In the genomic region with DNA sequence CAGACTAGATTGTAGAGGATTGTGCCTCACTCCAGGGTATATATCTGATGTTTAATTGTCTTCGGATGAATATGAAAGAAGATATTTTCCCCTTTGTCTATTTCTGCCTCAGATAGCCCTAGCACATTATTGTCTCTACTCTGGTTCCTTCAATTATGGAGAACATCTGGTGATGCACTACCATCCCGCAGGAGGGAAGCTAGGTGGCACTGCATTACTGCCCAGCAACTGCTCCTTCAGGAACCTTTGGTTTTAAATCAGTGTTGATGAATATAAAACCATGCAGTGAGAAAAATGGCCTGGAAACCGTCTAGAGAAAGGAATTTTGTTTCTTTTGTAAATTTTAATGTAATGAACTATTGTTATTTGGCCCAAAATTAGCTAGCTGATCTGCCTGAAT, we compare ENCODE assay signal across 10 cellular contexts.
DNase-seq lines count a peak whose midpoint lies in the region; FAIRE-seq and TF ChIP-seq lines count a peak whose summit lies in the region.
"Had no signal": no experiment of that assay in that cellular context is flagged by ENCODE, and none has a peak within 500 bp of the region (broad histone marks: within the 10 kb centered on the region; RNA-seq: fewer than 3 reads in every experiment).

No MANE protein-coding gene starts in this region.

- H3K79me2 ChIP-seq in H1 (ENCODE audit: control insufficient read depth in 1 of 2, insufficient read depth in 2 of 2, low read length in 2 of 2): no peaks in the 10 kb centered on the region

- H3K4me2 ChIP-seq in H1 (ENCODE audit: insufficient read depth in 1 of 2, low read depth in 2 of 2, low read length in 2 of 2): no peak overlapping the region

- POLR2A ChIA-PET in H1 (lab: Charles Lee; ENCODE audit: partially characterized antibody): no interaction called here

- whole genome bisulfite sequencing in H1 (ENCODE audit: extremely low coverage in 1 of 2, insufficient coverage in 1 of 2, insufficient read length in 1 of 2, insufficient replicate concordance in 2 of 2, low coverage in 1 of 2, low lambda C conversion rate in 2 of 2, missing lambda C conversion rate in 1 of 2), 2 experiments: 64% methylated on average over 3 of the region's 3 CpGs; no CpG with 5 or more reads in 1 of the 2 experiments

- H3K27me3 ChIP-seq in H1 (replicated peaks in 1 of 4; ENCODE audit: control insufficient read depth in 3 of 4, extremely low read depth in 1 of 4, insufficient read depth in 3 of 4, low read length in 3 of 4): no peaks in the 10 kb centered on the region

- no peak overlapping the region for H3K27ac ChIP-seq in H1 (ENCODE audit: low read depth, low read length)

- H4K5ac ChIP-seq in H1 (ENCODE audit: insufficient read length, low read depth, low read length): no peak overlapping the region

- H2BK120ac ChIP-seq in H1 (replicated peaks; ENCODE audit: low read depth, low read length): no peak overlapping the region

- H3K4me3 ChIP-seq in H1 (ENCODE audit: extremely low read depth in 1 of 4, insufficient read depth in 2 of 4, low read depth in 3 of 4, low read length in 4 of 4): no peak overlapping the region

- no peak overlapping the region for H2BK5ac ChIP-seq in H1 (ENCODE audit: low read depth, low read length)

- no peak overlapping the region for H3K14ac ChIP-seq in H1 (ENCODE audit: insufficient read length)

- H2BK20ac ChIP-seq in H1 (ENCODE audit: low read length): no peak overlapping the region

- H3K4ac ChIP-seq in H1 (replicated peaks; ENCODE audit: insufficient read length, low read depth, low read length): no peak overlapping the region

- peak; percentile 85 to 86 for TF ChIP-seq RAD21 in H1 (IDR thresholded peaks at IDR 0.05 in 1 of 2, conservative IDR thresholded peaks at IDR 0.05 in 1 of 2; ENCODE audit: low read depth in 2 of 2, low read length in 2 of 2)

- H4K8ac ChIP-seq in H1 (ENCODE audit: extremely low read depth, insufficient read depth, low read length): no peak overlapping the region

- no peak overlapping the region for H2AK5ac ChIP-seq in H1 (ENCODE audit: low read depth, low read length)

- no peak for TF ChIP-seq EP300 in H1 (IDR thresholded peaks at IDR 0.05; ENCODE audit: borderline replicate concordance in 1 of 2, low read depth in 2 of 2, low read length in 2 of 2)

- no peak for FAIRE-seq in H1 (lab: Jason Lieb, UNC)
- FAIRE-seq: A204.1 had no signal

- CTCF ChIA-PET in H1 (lab: Charles Lee; ENCODE audit: partially characterized antibody): interaction anchor here (0.7 to 3.8 kb wide), 12 partner anchors 10 to 806 kb away, joined by 3 to 12 read pairs (median 4); no protein-coding TSS in a partner anchor

- DNase-seq in DMS 273 (lab: John Stamatoyannopoulos, UW; ENCODE audit: unreplicated experiment): peak; percentile 62
- no peak for DNase-seq in DMS 273 treated with DMSO at 0.1 percent for 48 hours (lab: John Stamatoyannopoulos, UW)
- DNase-seq in MV-4-11 (lab: John Stamatoyannopoulos, UW): peak; percentile 60
- DNase-seq in H1 (ENCODE audit: low read depth in 1 of 2, low spot score in 2 of 2): no peak
- no peak for DNase-seq in neural crest cell (ENCODE audit: low read depth, low spot score)
- DNase-seq in NCI-H446 treated with DMSO at 0.1 percent for 48 hours (lab: John Stamatoyannopoulos, UW): no peak
- no peak for DNase-seq in DMS79 treated with DMSO at 0.1 percent for 48 hours (lab: John Stamatoyannopoulos, UW)
- DNase-seq in activated CD4-positive, alpha-beta T cell treated with anti-CD3 and anti-CD28 coated beads, Interleukin-2, amount 50 U/mL, for 1 hour: no peak

- H3K36me3 ChIP-seq in H1 (ENCODE audit: control insufficient read depth in 2 of 4, insufficient read depth in 4 of 4, low read length in 3 of 4): no peaks in the 10 kb centered on the region

- no peak for TF ChIP-seq POLR2A in H1 (IDR thresholded peaks at IDR 0.05; ENCODE audit: control extremely low read depth in 1 of 2, low read depth in 2 of 2, low read length in 2 of 2)

- H3K27me3 Mint-ChIP-seq in neural crest cell (ENCODE audit: low read depth): peaks cover 3% of the 10 kb centered on the region

- H3K9me3 Mint-ChIP-seq in neural crest cell: peaks cover 11% of the 10 kb centered on the region

- H3K27ac Mint-ChIP-seq in neural crest cell (ENCODE audit: unreplicated experiment): no peak overlapping the region
- H3K27ac Mint-ChIP-seq: naive thymus-derived CD8-positive, alpha-beta T cell had no signal

- H3K23me2 ChIP-seq in H1 (ENCODE audit: low read depth, low read length): no peaks in the 10 kb centered on the region; the same call in 1 of the 2 replicates

- no peak overlapping the region for H3K4me3 Mint-ChIP-seq in neural crest cell
- H3K4me3 Mint-ChIP-seq: naive thymus-derived CD8-positive, alpha-beta T cell had no signal

- H3K23ac ChIP-seq in H1 (ENCODE audit: insufficient read length): no peak overlapping the region

- TF ChIP-seq CTCF in H1 (IDR thresholded peaks at IDR 0.05; ENCODE audit: control extremely low read depth in 1 of 3, insufficient read depth in 1 of 3, low read depth in 1 of 3, low read length in 3 of 3) (peak; percentile 53 to 68 (median 66)), neural crest cell (conservative IDR thresholded peaks at IDR 0.05) (peak; percentile 36)

- no peak overlapping the region for H4K91ac ChIP-seq in H1 (replicated peaks; ENCODE audit: insufficient read length, low read length)

- no peaks in the 10 kb centered on the region for H3K4me1 ChIP-seq in H1 (replicated peaks in 1 of 4; ENCODE audit: control insufficient read depth in 3 of 4, insufficient read depth in 4 of 4, low read length in 3 of 4)

- peaks cover 7% of the 10 kb centered on the region for H3K36me3 Mint-ChIP-seq in neural crest cell (ENCODE audit: low read depth)

- H3K18ac ChIP-seq in H1 (ENCODE audit: extremely low read depth, low read length): no peak overlapping the region

- H4K20me1 ChIP-seq in H1 (replicated peaks in 1 of 2; ENCODE audit: control insufficient read depth in 1 of 2, insufficient read depth in 2 of 2, low read length in 2 of 2): no peaks in the 10 kb centered on the region

- no peaks in the 10 kb centered on the region for H3K4me1 Mint-ChIP-seq in neural crest cell
- H3K4me1 Mint-ChIP-seq: naive thymus-derived CD8-positive, alpha-beta T cell had no signal

- no peak overlapping the region for H2BK12ac ChIP-seq in H1 (ENCODE audit: low read depth, low read length)

- H2AFZ ChIP-seq in H1 (ENCODE audit: low read length): no peak overlapping the region

- no peak overlapping the region for H2BK15ac ChIP-seq in H1 (ENCODE audit: low read length)

- no peak overlapping the region for H3K9ac ChIP-seq in H1 (replicated peaks in 1 of 4; ENCODE audit: extremely low read depth in 1 of 4, low read depth in 3 of 4, low read length in 3 of 4)

- H3K79me1 ChIP-seq in H1 (ENCODE audit: low read depth, low read length): no peaks in the 10 kb centered on the region

- H3K56ac ChIP-seq in H1 (replicated peaks; ENCODE audit: insufficient read length, low read depth, low read length): no peak overlapping the region

- peaks cover 10 to 12% of the 10 kb centered on the region in 2 experiments for H3K9me3 ChIP-seq in H1 (ENCODE audit: insufficient read depth in 2 of 2, low read depth in 1 of 2, low read length in 1 of 2)

TF ChIP-seq in H1, 55 proteins besides CTCF, POLR2A, EP300 and RAD21 (continues in another document):
- TF ChIP-seq ASH2L (IDR thresholded peaks at IDR 0.05; ENCODE audit: low read length): no peak
- TF ChIP-seq CBX8 (IDR thresholded peaks at IDR 0.05; ENCODE audit: borderline replicate concordance, low read depth, low read length): no peak
- no peak for TF ChIP-seq GABPA (IDR thresholded peaks at IDR 0.05; ENCODE audit: borderline replicate concordance, insufficient read depth, low read length)

Comparison
In these comparisons a context has a peak if more than half of its experiments do, and no peak if none do; other contexts are left out.
1. DNase-seq: peak in DMS 273 (single experiment) and MV-4-11 (single experiment); none in DMS 273 treated with DMSO at 0.1 percent for 48 hours (single experiment), H1 (0 of 2), neural crest cell (single experiment), NCI-H446 treated with DMSO at 0.1 percent for 48 hours (single experiment), DMS79 treated with DMSO at 0.1 percent for 48 hours (single experiment) and activated CD4-positive, alpha-beta T cell treated with anti-CD3 and anti-CD28 coated beads, Interleukin-2, amount 50 U/mL, for 1 hour (single experiment).